8 cellular contexts compared by ENCODE assay signal in genomic region chr1:50704126-50704525, GRCh38.
DNase-seq lines count a peak whose midpoint lies in the region; ATAC-seq and TF ChIP-seq lines count a peak whose summit lies in the region.

No MANE protein-coding gene starts in this region.

- no peak overlapping the region for H3K27ac Mint-ChIP-seq in T-helper 2 cell treated with Interferon-gamma antibody and Interleukin-4, amounts not matched to agents 5 μg/mL and 100 μg/mL, for 36 hours

- H3K27me3 ChIP-seq in parathyroid adenoma (ENCODE audit: control insufficient read depth, insufficient read depth, low read length): no peaks in the 10 kb centered on the region

- H3K4me3 Mint-ChIP-seq in T-helper 2 cell treated with Interferon-gamma antibody and Interleukin-4, amounts not matched to agents 5 μg/mL and 100 μg/mL, for 36 hours: no peak overlapping the region

- H3K27ac ChIP-seq in 22Rv1 (no peak overlapping the region), parathyroid adenoma (no peak overlapping the region)

- H2AFZ ChIP-seq in parathyroid adenoma: no peak overlapping the region

- TF ChIP-seq CTCF in 22Rv1 (IDR thresholded peaks at IDR 0.05) (peak; percentile 87), parathyroid adenoma (IDR thresholded peaks at IDR 0.05) (peak; percentile 59)

- no peaks in the 10 kb centered on the region for H3K27me3 Mint-ChIP-seq in T-helper 2 cell treated with Interferon-gamma antibody and Interleukin-4, amounts not matched to agents 5 μg/mL and 100 μg/mL, for 36 hours (ENCODE audit: low read depth)

- no peaks in the 10 kb centered on the region for H3K9me3 Mint-ChIP-seq in T-helper 2 cell treated with Interferon-gamma antibody and Interleukin-4, amounts not matched to agents 5 μg/mL and 100 μg/mL, for 36 hours

- no peak overlapping the region for H3K9ac ChIP-seq in parathyroid adenoma

- H3K79me2 ChIP-seq in parathyroid adenoma: no peaks in the 10 kb centered on the region

- no peaks in the 10 kb centered on the region for H3K36me3 Mint-ChIP-seq in T-helper 2 cell treated with Interferon-gamma antibody and Interleukin-4, amounts not matched to agents 5 μg/mL and 100 μg/mL, for 36 hours (ENCODE audit: low read depth)

- DNase-seq in GM04503 (ENCODE audit: low read depth) (peak; percentile 6), M059J (ENCODE audit: low read depth) (peak; percentile 46), SHP77 (lab: John Stamatoyannopoulos, UW) (peak; percentile 12 to 49), fibroblast of gingiva (ENCODE audit: low read depth) (peak; percentile 12)
- no peak for DNase-seq in T-helper 2 cell treated with Interferon-gamma antibody and Interleukin-4, amounts not matched to agents 5 μg/mL and 100 μg/mL, for 36 hours (ENCODE audit: low spot score)

- no peak overlapping the region for H3K4me2 ChIP-seq in parathyroid adenoma (ENCODE audit: low read length)

- no peaks in the 10 kb centered on the region for H3K4me1 Mint-ChIP-seq in T-helper 2 cell treated with Interferon-gamma antibody and Interleukin-4, amounts not matched to agents 5 μg/mL and 100 μg/mL, for 36 hours (ENCODE audit: low read depth)

- no peaks in the 10 kb centered on the region for H3K36me3 ChIP-seq in parathyroid adenoma (ENCODE audit: control insufficient read depth, insufficient read depth, low read length)

- no peaks in the 10 kb centered on the region for H3K4me1 ChIP-seq in parathyroid adenoma

- no peak for ATAC-seq in GM21360 (IDR thresholded peaks at IDR 0.05; ENCODE audit: unreplicated experiment)

- H3K4me3 ChIP-seq in parathyroid adenoma (ENCODE audit: low read depth, low read length): no peak overlapping the region

- no peaks in the 10 kb centered on the region for H3K9me3 ChIP-seq in parathyroid adenoma (ENCODE audit: control insufficient read depth, low read length)
